In the genomic region with DNA sequence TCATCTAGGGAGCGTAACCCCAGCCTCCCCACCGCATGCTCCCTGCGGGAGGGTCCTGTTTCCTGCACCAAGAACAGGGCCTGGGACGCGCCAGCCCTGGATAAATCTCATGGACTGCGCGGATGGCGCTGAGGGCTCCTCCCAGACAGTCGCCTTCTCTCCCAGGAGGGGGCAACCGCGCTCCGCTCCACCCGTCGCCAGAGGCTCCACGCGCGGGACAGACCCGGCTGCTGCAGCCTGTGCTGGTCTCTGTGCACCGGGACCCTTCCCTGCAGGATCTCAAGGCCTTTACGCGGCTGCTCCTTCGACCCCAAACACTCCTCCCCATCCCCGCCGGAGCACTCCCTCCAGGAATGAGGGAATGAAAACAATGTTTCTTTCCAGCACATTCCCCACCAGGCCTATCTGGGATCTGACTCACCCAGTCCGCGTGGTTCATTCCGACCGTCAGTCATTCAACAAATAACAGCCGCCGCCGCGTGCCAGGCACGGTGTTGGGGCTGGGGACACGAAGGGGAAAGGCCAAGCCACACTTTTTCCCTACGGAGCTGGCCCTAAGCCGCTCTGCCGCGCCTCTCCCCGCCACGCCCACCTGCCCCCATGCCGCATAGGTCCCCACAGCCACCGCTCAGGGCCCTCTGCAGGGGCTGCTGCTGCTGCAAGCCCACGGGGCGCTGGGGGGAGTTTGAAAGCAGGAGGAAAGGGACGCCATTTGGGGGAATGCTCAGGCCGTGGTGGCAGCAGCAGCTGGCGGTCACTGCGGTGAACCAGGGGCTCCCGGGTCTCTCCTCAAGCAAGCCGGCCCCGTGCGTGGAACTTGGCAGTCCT, we compare ENCODE assay signal across 2 cellular contexts.
TF ChIP-seq lines count a peak whose summit lies in the region.

No MANE protein-coding gene starts in this region.

TF ChIP-seq in SK-N-SH, 30 proteins besides CTCF, POLR2A, EP300 and RAD21 (continued from another document):
- no peak for TF ChIP-seq FOXJ3 (CRISPR knock-in tag; IDR thresholded peaks at IDR 0.05)
- no peak for TF ChIP-seq YY1 (IDR thresholded peaks at IDR 0.05; ENCODE audit: low read depth)
- TF ChIP-seq MXI1 (IDR thresholded peaks at IDR 0.05; ENCODE audit: low read depth, low read length): no peak
- TF ChIP-seq POLR2AphosphoS5 (IDR thresholded peaks at IDR 0.05; ENCODE audit: low read depth, low read length): no peak
- TF ChIP-seq, protein P1, sequence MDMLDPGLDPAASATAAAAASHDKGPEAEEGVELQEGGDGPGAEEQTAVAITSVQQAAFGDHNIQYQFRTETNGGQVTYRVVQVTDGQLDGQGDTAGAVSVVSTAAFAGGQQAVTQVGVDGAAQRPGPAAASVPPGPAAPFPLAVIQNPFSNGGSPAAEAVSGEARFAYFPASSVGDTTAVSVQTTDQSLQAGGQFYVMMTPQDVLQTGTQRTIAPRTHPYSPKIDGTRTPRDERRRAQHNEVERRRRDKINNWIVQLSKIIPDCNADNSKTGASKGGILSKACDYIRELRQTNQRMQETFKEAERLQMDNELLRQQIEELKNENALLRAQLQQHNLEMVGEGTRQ (IDR thresholded peaks at IDR 0.05; ENCODE audit: borderline replicate concordance, low read depth, low read length): no peak
- no peak for TF ChIP-seq FOSL2 (IDR thresholded peaks at IDR 0.05; ENCODE audit: borderline replicate concordance, low read depth)
- TF ChIP-seq MEF2A (IDR thresholded peaks at IDR 0.05; ENCODE audit: borderline replicate concordance, low read depth): no peak
- TF ChIP-seq CHD2 (IDR thresholded peaks at IDR 0.05; ENCODE audit: low read length, partially characterized antibody): no peak
- TF ChIP-seq, protein P2, sequence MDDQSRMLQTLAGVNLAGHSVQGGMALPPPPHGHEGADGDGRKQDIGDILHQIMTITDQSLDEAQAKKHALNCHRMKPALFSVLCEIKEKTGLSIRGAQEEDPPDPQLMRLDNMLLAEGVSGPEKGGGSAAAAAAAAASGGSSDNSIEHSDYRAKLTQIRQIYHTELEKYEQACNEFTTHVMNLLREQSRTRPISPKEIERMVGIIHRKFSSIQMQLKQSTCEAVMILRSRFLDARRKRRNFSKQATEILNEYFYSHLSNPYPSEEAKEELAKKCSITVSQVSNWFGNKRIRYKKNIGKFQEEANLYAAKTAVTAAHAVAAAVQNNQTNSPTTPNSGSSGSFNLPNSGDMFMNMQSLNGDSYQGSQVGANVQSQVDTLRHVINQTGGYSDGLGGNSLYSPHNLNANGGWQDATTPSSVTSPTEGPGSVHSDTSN (IDR thresholded peaks at IDR 0.05): no peak
- TF ChIP-seq RXRA (IDR thresholded peaks at IDR 0.05; ENCODE audit: borderline replicate concordance, low read depth): no peak
- TF ChIP-seq, protein P3, sequence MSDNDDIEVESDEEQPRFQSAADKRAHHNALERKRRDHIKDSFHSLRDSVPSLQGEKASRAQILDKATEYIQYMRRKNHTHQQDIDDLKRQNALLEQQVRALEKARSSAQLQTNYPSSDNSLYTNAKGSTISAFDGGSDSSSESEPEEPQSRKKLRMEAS (IDR thresholded peaks at IDR 0.05; ENCODE audit: low read depth): no peak
- no peak for TF ChIP-seq TCF12 (IDR thresholded peaks at IDR 0.05)
- TF ChIP-seq NRF1 (IDR thresholded peaks at IDR 0.05; ENCODE audit: low read depth, low read length): no peak
- TF ChIP-seq SMC3 (IDR thresholded peaks at IDR 0.05; ENCODE audit: low read depth, low read length): no peak

TF ChIP-seq in SK-N-SH treated with all-trans-retinoic acid at 6 μM for 48 hours, 23 proteins besides CTCF, POLR2A, EP300 and RAD21:
- TF ChIP-seq, protein P4, sequence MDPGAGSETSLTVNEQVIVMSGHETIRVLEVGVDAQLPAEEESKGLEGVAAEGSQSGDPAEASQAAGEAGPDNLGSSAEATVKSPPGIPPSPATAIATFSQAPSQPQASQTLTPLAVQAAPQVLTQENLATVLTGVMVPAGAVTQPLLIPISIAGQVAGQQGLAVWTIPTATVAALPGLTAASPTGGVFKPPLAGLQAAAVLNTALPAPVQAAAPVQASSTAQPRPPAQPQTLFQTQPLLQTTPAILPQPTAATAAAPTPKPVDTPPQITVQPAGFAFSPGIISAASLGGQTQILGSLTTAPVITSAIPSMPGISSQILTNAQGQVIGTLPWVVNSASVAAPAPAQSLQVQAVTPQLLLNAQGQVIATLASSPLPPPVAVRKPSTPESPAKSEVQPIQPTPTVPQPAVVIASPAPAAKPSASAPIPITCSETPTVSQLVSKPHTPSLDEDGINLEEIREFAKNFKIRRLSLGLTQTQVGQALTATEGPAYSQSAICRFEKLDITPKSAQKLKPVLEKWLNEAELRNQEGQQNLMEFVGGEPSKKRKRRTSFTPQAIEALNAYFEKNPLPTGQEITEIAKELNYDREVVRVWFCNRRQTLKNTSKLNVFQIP (CRISPR knock-in tag; IDR thresholded peaks at IDR 0.05; ENCODE audit: borderline replicate concordance, low read depth): no peak
